Comparison of ENCODE assay signal across 14 cellular contexts in the genomic region with DNA sequence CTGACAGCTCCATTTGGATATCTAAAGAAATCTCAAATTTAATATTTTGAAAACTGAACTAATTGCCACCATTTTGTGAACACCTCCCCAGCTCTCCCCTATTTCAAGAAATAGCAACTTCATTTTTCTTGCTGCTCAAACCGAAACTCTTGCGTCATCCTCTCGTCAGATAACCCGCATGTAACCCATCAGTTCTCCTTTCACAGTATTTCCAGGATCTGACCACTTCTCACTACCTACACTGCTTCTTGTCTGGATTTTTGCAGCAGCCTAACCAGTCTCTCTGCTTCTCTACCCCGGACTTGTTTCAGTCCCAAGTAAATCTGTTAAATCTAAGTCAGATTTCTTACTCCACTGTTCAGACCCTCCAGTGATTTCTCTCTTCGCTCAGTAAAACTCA.
DNase-seq lines count a peak whose midpoint lies in the region; ATAC-seq lines count a peak whose summit lies in the region.
"Had no signal": no experiment of that assay in that cellular context is flagged by ENCODE, and none has a peak within 500 bp of the region (broad histone marks: within the 10 kb centered on the region; RNA-seq: fewer than 3 reads in every experiment).

No MANE protein-coding gene starts in this region.

- peaks cover 33% of the 10 kb centered on the region for H3K4me1 Mint-ChIP-seq in dendritic cell treated with granulocyte-macrophage colony-stimulating factor and Interleukin-4, amounts not matched to agents 40 ng/mL and 50 ng/mL, for 4 days (ENCODE audit: low read depth)
- H3K4me1 Mint-ChIP-seq: stimulated activated naive B cell treated with anti-CD40 and anti-IgM and Interleukin-4, amounts not matched to agents 10 μg/mL and 1 μg/mL and 100 μg/mL, for 72 hours had no signal

- peak overlapping the region; percentile 18 for H3K4me3 Mint-ChIP-seq in dendritic cell treated with granulocyte-macrophage colony-stimulating factor and Interleukin-4, amounts not matched to agents 40 ng/mL and 50 ng/mL, for 4 days
- H3K4me3 Mint-ChIP-seq: naive B cell; stimulated activated naive B cell treated with anti-CD40 and anti-IgM and Interleukin-4, amounts not matched to agents 10 μg/mL and 1 μg/mL and 100 μg/mL, for 72 hours had no signal

- H3K36me3 Mint-ChIP-seq in dendritic cell treated with granulocyte-macrophage colony-stimulating factor and Interleukin-4, amounts not matched to agents 40 ng/mL and 50 ng/mL, for 4 days (ENCODE audit: low read depth): peaks cover 68% of the 10 kb centered on the region

- no peaks in the 10 kb centered on the region for H3K9me3 Mint-ChIP-seq in dendritic cell treated with granulocyte-macrophage colony-stimulating factor and Interleukin-4, amounts not matched to agents 40 ng/mL and 50 ng/mL, for 4 days
- H3K9me3 Mint-ChIP-seq: activated naive CD4-positive, alpha-beta T cell treated with anti-CD3 and anti-CD28 coated beads, Interleukin-2, amount 50 U/mL, for 72 hours; naive B cell; stimulated activated naive B cell treated with anti-CD40 and anti-IgM and Interleukin-4, amounts not matched to agents 10 μg/mL and 1 μg/mL and 100 μg/mL, for 72 hours had no signal

- H3K27ac Mint-ChIP-seq in dendritic cell treated with granulocyte-macrophage colony-stimulating factor and Interleukin-4, amounts not matched to agents 40 ng/mL and 50 ng/mL, for 4 days: peak overlapping the region; percentile 92
- H3K27ac Mint-ChIP-seq: stimulated activated naive B cell treated with anti-CD40 and anti-IgM and Interleukin-4, amounts not matched to agents 10 μg/mL and 1 μg/mL and 100 μg/mL, for 72 hours had no signal

- DNase-seq in Ammon's horn (ENCODE audit: low spot score) (peak; percentile 61), NOMO-1 treated with DMSO at 0.1 percent for 48 hours (lab: John Stamatoyannopoulos, UW; ENCODE audit: unreplicated experiment) (peak; percentile 91), NCI-H69 (lab: John Stamatoyannopoulos, UW) (no peak), middle frontal gyrus (ENCODE audit: extremely low spot score, low spot score) (no peak)
- no peak for DNase-seq in activated T-cell treated with anti-CD3 and anti-CD28 coated beads, Interleukin-2, amount 50 U/mL, for 1 hour
- DNase-seq: DMS53; Karpas-422; naive B cell; stimulated activated CD4-positive, alpha-beta T cell treated with anti-CD3 and anti-CD28 coated beads, Interleukin-4, amount 100 ng/mL, for 1 hour; stimulated activated naive B cell treated with anti-CD40 and anti-IgM and Interleukin-4, amounts not matched to agents 10 μg/mL and 1 μg/mL and 100 μg/mL, for 72 hours had no signal

- intact Hi-C loops in dendritic cell treated with granulocyte-macrophage colony-stimulating factor and Interleukin-4, amounts not matched to agents 40 ng/mL and 50 ng/mL, for 4 days (cut with micrococcal nuclease): no loop called here

- no peaks in the 10 kb centered on the region for H3K27me3 Mint-ChIP-seq in dendritic cell treated with granulocyte-macrophage colony-stimulating factor and Interleukin-4, amounts not matched to agents 40 ng/mL and 50 ng/mL, for 4 days
- H3K27me3 Mint-ChIP-seq: naive B cell; stimulated activated naive B cell treated with anti-CD40 and anti-IgM and Interleukin-4, amounts not matched to agents 10 μg/mL and 1 μg/mL and 100 μg/mL, for 72 hours had no signal

- peak; percentile 75 for ATAC-seq in GM21526 (IDR thresholded peaks at IDR 0.05; ENCODE audit: low FRiP score, unreplicated experiment)
- no peak for ATAC-seq in HG02870 (IDR thresholded peaks at IDR 0.05; ENCODE audit: unreplicated experiment)
- ATAC-seq: activated naive CD4-positive, alpha-beta T cell treated with anti-CD3 and anti-CD28 coated beads, Interleukin-2, amount 50 U/mL, for 72 hours; stimulated activated naive B cell treated with anti-CD40 and anti-IgM and Interleukin-4, amounts not matched to agents 10 μg/mL and 1 μg/mL and 100 μg/mL, for 72 hours had no signal

Comparison
In these comparisons a context has a peak if more than half of its experiments do, and no peak if none do; other contexts are left out.
1. DNase-seq: peak in Ammon's horn (single experiment) and NOMO-1 treated with DMSO at 0.1 percent for 48 hours (single experiment); none in NCI-H69 (single experiment), activated T-cell treated with anti-CD3 and anti-CD28 coated beads, Interleukin-2, amount 50 U/mL, for 1 hour (single experiment) and middle frontal gyrus (single experiment).